Comparison of ENCODE assay signal across 8 cellular contexts in the genomic region with DNA sequence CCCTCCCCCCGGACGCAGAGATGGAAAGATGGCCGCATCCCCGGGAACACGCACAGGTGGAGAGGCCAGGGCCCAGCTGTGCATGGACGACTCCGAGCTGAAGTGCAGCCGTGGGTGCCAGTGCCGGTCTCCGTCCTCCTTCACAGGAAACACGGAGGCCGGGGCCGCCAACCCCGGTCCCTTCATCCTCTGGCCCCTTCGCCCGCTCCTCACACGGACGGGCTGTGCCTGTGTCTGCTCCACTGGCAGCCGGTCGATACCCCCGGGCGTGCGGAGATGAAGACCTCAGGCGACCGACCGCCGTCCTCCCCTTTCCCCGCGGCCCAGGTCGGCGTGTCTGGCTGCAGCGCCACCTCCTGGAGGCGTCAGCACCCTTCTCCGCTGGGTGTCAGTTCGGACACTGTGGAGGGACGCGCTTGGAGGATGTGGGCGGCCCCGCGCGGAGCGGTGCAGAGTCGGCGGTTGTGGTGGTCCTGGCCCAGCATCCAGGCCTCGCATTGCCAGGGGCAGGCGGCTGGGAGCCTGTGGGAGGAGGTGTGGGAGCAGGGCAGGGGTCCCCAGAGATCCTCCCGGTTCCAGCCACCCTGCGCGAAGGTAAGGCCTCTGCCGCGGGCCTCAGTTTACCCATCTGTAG. TPM values are rescaled to one million over a fixed set of nuclear protein-coding genes. Genes with fewer than 3 reads are reported as not detected.
DNase-seq lines count a peak whose midpoint lies in the region; ATAC-seq and TF ChIP-seq lines count a peak whose summit lies in the region.

No MANE protein-coding gene starts in this region.

- peaks cover 28% of the 10 kb centered on the region for H3K27me3 Mint-ChIP-seq in H9 (ENCODE audit: low read depth)

- no peak overlapping the region for H4K8ac ChIP-seq in H9 (replicated peaks; ENCODE audit: insufficient read length, low read depth, low read length)

- TF ChIP-seq CTCF in H9 (conservative IDR thresholded peaks at IDR 0.05) (peak; percentile 94), VCaP (conservative IDR thresholded peaks at IDR 0.05) (peak; percentile 83), cardiac fibroblast (IDR thresholded peaks at IDR 0.05; ENCODE audit: low read depth, low read length) (peak; percentile 81)

- H3K4me1 ChIP-seq in H9 (ENCODE audit: insufficient read depth, low read length): no peaks in the 10 kb centered on the region

- H3K4ac ChIP-seq in H9 (ENCODE audit: low read depth, low read length): no peak overlapping the region

- no peak overlapping the region for H3T11ph ChIP-seq in H9 (ENCODE audit: low read length)

- no peak overlapping the region for H2BK12ac ChIP-seq in H9 (ENCODE audit: insufficient read length, low read depth, low read length)

- no peak overlapping the region for H2BK5ac ChIP-seq in H9 (ENCODE audit: insufficient read length, low read length)

- H3K4me2 ChIP-seq in H9 (ENCODE audit: insufficient read depth, insufficient read length, low read length): peak overlapping the region; percentile 22

- no peaks in the 10 kb centered on the region for H4K20me1 ChIP-seq in H9 (ENCODE audit: control insufficient read depth, insufficient read depth, insufficient read length)

- no peak overlapping the region for H2BK15ac ChIP-seq in H9 (ENCODE audit: low read depth, low read length)

- no peak overlapping the region for H2BK120ac ChIP-seq in H9 (ENCODE audit: low read depth, low read length, poor library complexity, severe bottlenecking)

- no peaks in the 10 kb centered on the region for H3K23me2 ChIP-seq in H9 (ENCODE audit: insufficient read length, low read depth, low read length, poor library complexity, severe bottlenecking)

- peaks cover 5 to 6% of the 10 kb centered on the region in 2 experiments; a peak in 4 of 5 replicates for H3K9me3 Mint-ChIP-seq in H9

- no peak overlapping the region for H3K27ac Mint-ChIP-seq in H9

- H3K9ac ChIP-seq in H9 (ENCODE audit: extremely low read depth, insufficient read length, low read length): no peak overlapping the region

- no peaks in the 10 kb centered on the region for H3K79me2 ChIP-seq in H9 (ENCODE audit: insufficient read depth, low read length)

- H3K23ac ChIP-seq in H9 (ENCODE audit: insufficient read length, low read depth, low read length): no peak overlapping the region

- H3K27me3 ChIP-seq in H9 (ENCODE audit: insufficient read depth, low read length): peaks cover 4% of the 10 kb centered on the region; the same call in 1 of the 2 replicates

- DNase-seq in Daoy (ENCODE audit: low read depth) (peak; percentile 69), H9 (peak; percentile 87), NCI-H128 (lab: John Stamatoyannopoulos, UW; ENCODE audit: unreplicated experiment) (peak; percentile 15), cardiac fibroblast (ENCODE audit: low read depth in 2 of 2) (peak; percentile 53 to 55), kidney tubule cell (ENCODE audit: low spot score) (peak; percentile 72)
- peak; percentile 69 for DNase-seq in stimulated activated CD4-positive, alpha-beta T cell treated with anti-CD3 and anti-CD28 coated beads, Interleukin-4, amount 100 ng/mL, for 24 hours

- H2AK5ac ChIP-seq in H9 (ENCODE audit: insufficient read length, low read length): no peak overlapping the region

- H3K27ac ChIP-seq in H9 (ENCODE audit: insufficient read length, low read depth, low read length) (no peak overlapping the region), VCaP (peak overlapping the region; percentile 52; the same call in 1 of the 2 replicates)

- peak overlapping the region; percentile 40 to 45 for H3K4me3 ChIP-seq in cardiac fibroblast (replicated peaks in 1 of 2; ENCODE audit: low read depth in 2 of 2, low read length in 2 of 2)

- H3K36me3 Mint-ChIP-seq in H9 (ENCODE audit: insufficient read depth in 1 of 3, low read depth in 3 of 3): peaks cover 0 to 4% (median 0%) of the 10 kb centered on the region in 3 experiments; a peak in 3 of 7 replicates

- no peak overlapping the region for H4K91ac ChIP-seq in H9 (ENCODE audit: insufficient read length, low read depth, low read length)

- H2BK20ac ChIP-seq in H9 (ENCODE audit: low read depth, low read length, poor library complexity, severe bottlenecking): no peak overlapping the region

- H2AFZ ChIP-seq in H9 (ENCODE audit: low read length): no peak overlapping the region

- no CpG with 5 or more reads among the region's 51 CpGs for WGBS in H9 (ENCODE audit: extremely low coverage, insufficient read length, low lambda C conversion rate)

- H3K9me3 ChIP-seq in H9 (ENCODE audit: control insufficient read depth, low read depth, low read length): no peaks in the 10 kb centered on the region

- H3K14ac ChIP-seq in H9 (ENCODE audit: insufficient read depth, low read length): no peak overlapping the region

- H4K5ac ChIP-seq in H9 (ENCODE audit: insufficient read length, low read depth, low read length): no peak overlapping the region

- peak overlapping the region; percentile 61 to 74 for H3K4me3 Mint-ChIP-seq in H9

- H3K4me1 Mint-ChIP-seq in H9: peaks cover 0 to 9% of the 10 kb centered on the region in 2 experiments; a peak in 1 of 4 replicates

- H3K56ac ChIP-seq in H9 (ENCODE audit: insufficient read length, low read depth, low read length): no peak overlapping the region

- no peaks in the 10 kb centered on the region for H3K79me1 ChIP-seq in H9 (ENCODE audit: insufficient read depth, low read depth, low read length, poor library complexity, severe bottlenecking)

- no peak for ATAC-seq in GM19395 (IDR thresholded peaks at IDR 0.05; ENCODE audit: unreplicated experiment)

- H3K18ac ChIP-seq in H9 (ENCODE audit: insufficient read length, low read depth, low read length): no peak overlapping the region

RNA-seq across cellular contexts. Expression of a gene that starts 9.9 kb away (rescaled TPM):
- 29.8 and 40.9 TPM in 2 replicates for total RNA-seq in Daoy (2014; rRNA removed; shearing (Covaris generic))
- total RNA-seq in H9 (2021): 83.6 and 89.4 TPM in 2 replicates

RNA-seq across cellular contexts. Expression of a gene that starts 9.9 kb away (rescaled TPM):
- total RNA-seq in Daoy (2014; rRNA removed; shearing (Covaris generic)): 19.8 and 21.6 TPM in 2 replicates
- total RNA-seq in H9 (2021): 52.4 and 53.5 TPM in 2 replicates

RNA-seq across cellular contexts. Expression of a gene that starts 18.1 kb away (rescaled TPM):
- total RNA-seq in Daoy (2014; rRNA removed; shearing (Covaris generic)): not detected in 2 replicates
- 1.9 and 2.9 TPM in 2 replicates for total RNA-seq in H9 (2021)

RNA-seq across cellular contexts. Expression of a gene that starts 28.6 kb away (rescaled TPM):
- total RNA-seq in Daoy (2014; rRNA removed; shearing (Covaris generic)): not detected in 2 replicates
- 0.81 and 1.2 TPM in 2 replicates for total RNA-seq in H9 (2021)

RNA-seq across cellular contexts. Expression of a gene that starts 39.2 kb away (rescaled TPM):
- 0.80 and 2.9 TPM in 2 replicates for total RNA-seq in Daoy (2014; rRNA removed; shearing (Covaris generic))
- total RNA-seq in H9 (2021): 39.6 and 41.8 TPM in 2 replicates

Comparison
In these comparisons a context has a peak if more than half of its experiments do, and no peak if none do; other contexts are left out.
1. DNase-seq: peak in every context shown above with its lines; median percentile 87 in H9; 72 in kidney tubule cell; 69 in Daoy; 69 in stimulated activated CD4-positive, alpha-beta T cell treated with anti-CD3 and anti-CD28 coated beads, Interleukin-4, amount 100 ng/mL, for 24 hours; 54 in cardiac fibroblast; 15 in NCI-H128.